ENCODE assay signal across 14 cellular contexts in the genomic region with DNA sequence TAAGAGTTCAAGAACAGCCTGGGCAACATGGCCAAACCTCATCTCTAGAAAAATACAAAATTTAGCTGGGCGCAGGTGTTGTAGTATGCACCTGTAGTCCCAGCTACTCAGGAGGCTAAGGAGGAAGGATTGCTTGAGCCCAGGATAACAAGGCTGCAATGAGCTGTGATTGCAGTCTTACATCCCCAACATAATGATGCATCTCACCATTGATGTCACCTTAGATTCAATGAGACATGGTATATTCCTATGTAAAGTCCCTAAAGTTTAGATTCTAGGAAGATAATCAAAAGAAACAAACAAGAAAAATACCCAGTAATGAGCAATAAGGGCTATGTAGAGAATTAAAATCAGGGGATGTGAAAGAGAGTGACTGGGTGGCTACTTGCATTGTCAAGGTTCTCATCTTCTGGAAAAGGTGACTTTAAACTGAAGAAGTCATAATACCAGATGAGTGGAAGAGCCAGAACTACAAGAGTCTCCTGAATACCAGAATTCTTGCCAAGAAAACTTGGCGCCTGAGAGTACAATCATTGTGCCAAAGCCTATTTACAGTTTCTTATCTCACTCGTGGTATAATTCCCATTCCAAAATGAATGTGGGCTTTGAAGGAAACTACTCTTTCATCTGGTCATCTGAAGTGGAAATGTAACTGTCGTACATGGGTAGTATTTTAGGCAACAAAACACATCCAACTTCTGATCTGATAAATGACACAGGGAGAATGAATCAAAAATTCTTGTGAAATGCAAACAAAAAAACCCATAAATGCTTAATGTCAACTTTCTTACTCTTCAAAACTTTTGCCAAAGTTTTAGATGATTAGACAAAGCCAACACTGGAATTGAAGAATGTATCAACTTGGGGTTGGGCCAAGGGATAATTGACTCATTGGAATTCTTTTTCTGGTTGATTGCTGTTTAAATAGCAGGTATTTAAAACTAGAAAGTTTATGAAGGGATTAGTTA.
A peak's percentile ranks its signal among the peaks of the same experiment; 100 is the strongest.
DNase-seq lines count a peak whose midpoint lies in the region; ATAC-seq and TF ChIP-seq lines count a peak whose summit lies in the region.
"Had no signal": no experiment of that assay in that cellular context is flagged by ENCODE, and none has a peak within 500 bp of the region (broad histone marks: within the 10 kb centered on the region; RNA-seq: fewer than 3 reads in every experiment).

No MANE protein-coding gene starts in this region.

- H2BK20ac ChIP-seq in H9 (ENCODE audit: low read depth, low read length, poor library complexity, severe bottlenecking): no peak overlapping the region

- DNase-seq in Daoy (ENCODE audit: low read depth) (peak; percentile 8), NCI-H2196 (lab: John Stamatoyannopoulos, UW; ENCODE audit: unreplicated experiment) (peak; percentile 80), fibroblast of pulmonary artery (ENCODE audit: low read depth) (peak; percentile 14), renal cortical epithelial cell (ENCODE audit: low read depth) (peak; percentile 36), germinal center (ENCODE audit: low spot score) (no peak), amniotic stem cell (lab: John Stamatoyannopoulos, UW) (no peak), H9 (no peak)
- DNase-seq: activated CD4-positive, CD25-positive, alpha-beta regulatory T cell; DMS 273 treated with DMSO at 0.1 percent for 48 hours; dorsolateral prefrontal cortex; SIG-M5 had no signal

- H3K79me1 ChIP-seq in H9 (ENCODE audit: insufficient read depth, low read depth, low read length, poor library complexity, severe bottlenecking): no peaks in the 10 kb centered on the region

- H3K4me1 Mint-ChIP-seq in H9: peaks cover 0 to under 1% of the 10 kb centered on the region in 2 experiments; a peak in 2 of 4 replicates
- H3K4me1 Mint-ChIP-seq: IgD-negative memory B cell had no signal

- H3K27ac ChIP-seq in H9 (ENCODE audit: insufficient read length, low read depth, low read length): no peak overlapping the region
- H3K27ac ChIP-seq: dorsolateral prefrontal cortex had no signal

- no peaks in the 10 kb centered on the region for H3K79me2 ChIP-seq in H9 (ENCODE audit: insufficient read depth, low read length)

- H4K20me1 ChIP-seq in H9 (ENCODE audit: control insufficient read depth, insufficient read depth, insufficient read length): no peaks in the 10 kb centered on the region

- no peak overlapping the region for H2BK5ac ChIP-seq in H9 (ENCODE audit: insufficient read length, low read length)

- H3K56ac ChIP-seq in H9 (ENCODE audit: insufficient read length, low read depth, low read length): no peak overlapping the region

- H3K9me3 ChIP-seq in H9 (ENCODE audit: control insufficient read depth, low read depth, low read length): no peaks in the 10 kb centered on the region

- no peaks in the 10 kb centered on the region for H3K27me3 ChIP-seq in H9 (ENCODE audit: insufficient read depth, low read length)
- H3K27me3 ChIP-seq: dorsolateral prefrontal cortex had no signal

- H4K8ac ChIP-seq in H9 (replicated peaks; ENCODE audit: insufficient read length, low read depth, low read length): no peak overlapping the region

- no peak overlapping the region for H3K4me2 ChIP-seq in H9 (ENCODE audit: insufficient read depth, insufficient read length, low read length)

- no peak for TF ChIP-seq CTCF in fibroblast of pulmonary artery (IDR thresholded peaks at IDR 0.05; ENCODE audit: low read length, missing control alignments)
- TF ChIP-seq CTCF in H9 (conservative IDR thresholded peaks at IDR 0.05): no peak

- no peak overlapping the region for H3K14ac ChIP-seq in H9 (ENCODE audit: insufficient read depth, low read length)

- no peaks in the 10 kb centered on the region for H3K23me2 ChIP-seq in H9 (ENCODE audit: insufficient read length, low read depth, low read length, poor library complexity, severe bottlenecking)

- no peak overlapping the region for H3K18ac ChIP-seq in H9 (ENCODE audit: insufficient read length, low read depth, low read length)

- no peak overlapping the region for H3K27ac Mint-ChIP-seq in H9
- H3K27ac Mint-ChIP-seq: IgD-negative memory B cell had no signal

- no peaks in the 10 kb centered on the region for H3K4me1 ChIP-seq in H9 (ENCODE audit: insufficient read depth, low read length)

- H2BK12ac ChIP-seq in H9 (ENCODE audit: insufficient read length, low read depth, low read length): no peak overlapping the region

- no peak overlapping the region for H2BK120ac ChIP-seq in H9 (ENCODE audit: low read depth, low read length, poor library complexity, severe bottlenecking)

- H3K4me3 Mint-ChIP-seq in H9: no peak overlapping the region
- H3K4me3 Mint-ChIP-seq: IgD-negative memory B cell, nephron had no signal

- H3K36me3 Mint-ChIP-seq in H9 (ENCODE audit: insufficient read depth in 1 of 3, low read depth in 3 of 3): no peaks in the 10 kb centered on the region

- ATAC-seq in HG03039 (IDR thresholded peaks at IDR 0.05; ENCODE audit: unreplicated experiment): no peak

- no peak overlapping the region for H2BK15ac ChIP-seq in H9 (ENCODE audit: low read depth, low read length)

- no peak overlapping the region for H4K91ac ChIP-seq in H9 (ENCODE audit: insufficient read length, low read depth, low read length)

- no peak overlapping the region for H3K23ac ChIP-seq in H9 (ENCODE audit: insufficient read length, low read depth, low read length)

- H2AK5ac ChIP-seq in H9 (ENCODE audit: insufficient read length, low read length): no peak overlapping the region

- no peak overlapping the region for H3K9ac ChIP-seq in H9 (ENCODE audit: extremely low read depth, insufficient read length, low read length)

- H3T11ph ChIP-seq in H9 (ENCODE audit: low read length): no peak overlapping the region

- no peak overlapping the region for H2AFZ ChIP-seq in H9 (ENCODE audit: low read length)

- H3K4me3 ChIP-seq in fibroblast of pulmonary artery (replicated peaks; ENCODE audit: low read depth, low read length): no peak overlapping the region
- H3K4me3 ChIP-seq: dorsolateral prefrontal cortex had no signal

- no CpG with 5 or more reads among the region's 4 CpGs for WGBS in H9 (ENCODE audit: extremely low coverage, insufficient read length, low lambda C conversion rate)

- no peaks in the 10 kb centered on the region for H3K27me3 Mint-ChIP-seq in H9 (ENCODE audit: low read depth)
- H3K27me3 Mint-ChIP-seq: IgD-negative memory B cell had no signal

- H3K4ac ChIP-seq in H9 (ENCODE audit: low read depth, low read length): no peak overlapping the region

- H3K9me3 Mint-ChIP-seq in H9: no peaks in the 10 kb centered on the region
- H3K9me3 Mint-ChIP-seq: IgD-negative memory B cell, nephron had no signal

- no peak overlapping the region for H4K5ac ChIP-seq in H9 (ENCODE audit: insufficient read length, low read depth, low read length)

Comparison
In these comparisons a context has a peak if more than half of its experiments do, and no peak if none do; other contexts are left out.
1. DNase-seq: peak in Daoy (single experiment), NCI-H2196 (single experiment), fibroblast of pulmonary artery (single experiment) and renal cortical epithelial cell (single experiment); none in germinal center (single experiment), amniotic stem cell (single experiment) and H9 (single experiment).